ENCODE assay signal across 8 cellular contexts in genomic region chr4:48047421-48047844, GRCh38. TPM values are rescaled to one million over a fixed set of nuclear protein-coding genes. Genes with fewer than 3 reads are reported as not detected.
DNase-seq lines count a peak whose midpoint lies in the region; ATAC-seq lines count a peak whose summit lies in the region.

No MANE protein-coding gene starts in this region.

- H3K27ac Mint-ChIP-seq in stimulated activated naive CD8-positive, alpha-beta T cell treated with anti-CD3 and anti-CD28 coated beads, Interleukin-15, Interleukin-2, amounts not matched to agents 100 ng/mL and 50 ng/mL, for 24 hours, result peak overlapping the region; percentile 75

- H3K9me3 Mint-ChIP-seq in stimulated activated naive CD8-positive, alpha-beta T cell treated with anti-CD3 and anti-CD28 coated beads, Interleukin-15, Interleukin-2, amounts not matched to agents 100 ng/mL and 50 ng/mL, for 24 hours, result no peaks in the 10 kb centered on the region

- H3K4me1 Mint-ChIP-seq in stimulated activated naive CD8-positive, alpha-beta T cell treated with anti-CD3 and anti-CD28 coated beads, Interleukin-15, Interleukin-2, amounts not matched to agents 100 ng/mL and 50 ng/mL, for 24 hours (ENCODE audit: low read depth), result peaks cover 79% of the 10 kb centered on the region

- ATAC-seq in GM21515 (IDR thresholded peaks at IDR 0.05; ENCODE audit: unreplicated experiment) (peak; percentile 92), left colon (peak; percentile 69)

- H3K36me3 Mint-ChIP-seq in stimulated activated naive CD8-positive, alpha-beta T cell treated with anti-CD3 and anti-CD28 coated beads, Interleukin-15, Interleukin-2, amounts not matched to agents 100 ng/mL and 50 ng/mL, for 24 hours (ENCODE audit: low read depth), result peaks cover 4% of the 10 kb centered on the region

- intact Hi-C loops in left colon (cut with DNase I, micrococcal nuclease), result no loop called here

- peak; percentile 76 for DNase-seq in CD1c-positive myeloid dendritic cell (ENCODE audit: extremely low spot score)
- DNase-seq in Kasumi-1 (lab: John Stamatoyannopoulos, UW), result peak; percentile 86 to 91
- peak; percentile 65 to 67 for DNase-seq in activated CD8-positive, alpha-beta memory T cell treated with anti-CD3 and anti-CD28 coated beads for 4 hours (ENCODE audit: low read depth in 2 of 2)
- DNase-seq in left colon, result no peak
- DNase-seq in hepatic stellate cell (ENCODE audit: low spot score), result no peak
- DNase-seq in OCI-M2 (lab: John Stamatoyannopoulos, UW; ENCODE audit: unreplicated experiment), result no peak

- H3K27me3 Mint-ChIP-seq in stimulated activated naive CD8-positive, alpha-beta T cell treated with anti-CD3 and anti-CD28 coated beads, Interleukin-15, Interleukin-2, amounts not matched to agents 100 ng/mL and 50 ng/mL, for 24 hours, result peaks cover 13% of the 10 kb centered on the region

- H3K4me3 Mint-ChIP-seq in stimulated activated naive CD8-positive, alpha-beta T cell treated with anti-CD3 and anti-CD28 coated beads, Interleukin-15, Interleukin-2, amounts not matched to agents 100 ng/mL and 50 ng/mL, for 24 hours, result peak overlapping the region; percentile 44

RNA-seq across cellular contexts. Expression of gene NIPAL1, which starts 30.9 kb away (rescaled TPM):
- total RNA-seq in left colon, result 10 to 100 TPM; 43.5 to 53.6 TPM

RNA-seq across cellular contexts. Expression of gene CNGA1, which starts 31.0 kb away (rescaled TPM):
- 10 to 100 TPM in 1 of 2 donors, 1 to 10 TPM in 1; 4.0 to 11.5 TPM for total RNA-seq in left colon

Comparison
In these comparisons a context has a peak if more than half of its experiments do, and no peak if none do; other contexts are left out.
1. DNase-seq: peak in CD1c-positive myeloid dendritic cell (single experiment), Kasumi-1 (2 of 2) and activated CD8-positive, alpha-beta memory T cell treated with anti-CD3 and anti-CD28 coated beads for 4 hours (2 of 2); none in left colon (0 of 2), hepatic stellate cell (single experiment) and OCI-M2 (single experiment).